ENCODE assay signal across 9 cellular contexts in genomic region chr1:27574871-27575831, GRCh38. TPM values are rescaled to one million over a fixed set of nuclear protein-coding genes. Genes with fewer than 3 reads are reported as not detected.
DNase-seq lines count a peak whose midpoint lies in the region; ATAC-seq, FAIRE-seq and TF ChIP-seq lines count a peak whose summit lies in the region.
"Had no signal": no experiment of that assay in that cellular context is flagged by ENCODE, and none has a peak within 500 bp of the region (broad histone marks: within the 10 kb centered on the region; RNA-seq: fewer than 3 reads in every experiment).

No MANE protein-coding gene starts in this region.

- no peak for TF ChIP-seq POLR2A in GM12892 (IDR thresholded peaks at IDR 0.05; ENCODE audit: low read depth, low read length)

- POLR2A ChIA-PET in AG04449 (lab: Yijun Ruan, JAX), result interaction anchor here (0.8 to 1.4 kb wide), 5 partner anchors 8 to 37 kb away, joined by 3 to 6 read pairs (median 4); partner anchors contain the start of gene AHDC1

- CTCF ChIA-PET in AG04449 (lab: Yijun Ruan, JAX), result interaction anchor here (0.6 to 27.5 kb wide), 11 partner anchors 9 to 279 kb away, joined by 3 to 689 read pairs (median 6); partner anchors contain the start of gene AHDC1

- FAIRE-seq in GM12892 (lab: Jason Lieb, UNC), result no peak
- FAIRE-seq: GM18507 had no signal

- DNase-seq in AG04449 (ENCODE audit: low read depth, low spot score), result no peak
- DNase-seq in LHCN-M2 (ENCODE audit: low read depth), result peak; percentile 71
- DNase-seq in anterior cingulate cortex (lab: John Stamatoyannopoulos, UW), result peak in 32 of 58 donors; percentile 24 to 71 (median 52)
- peak; percentile 86 to 94 (median 94) for DNase-seq in right cardiac atrium
- DNase-seq in retinal pigment epithelial cell (ENCODE audit: low read depth), result no peak
- DNase-seq in GM12892 (ENCODE audit: insufficient read length), result no peak
- no peak for DNase-seq in KG1 (lab: John Stamatoyannopoulos, UW)

- no peaks in the 10 kb centered on the region for H3K27me3 ChIP-seq in right cardiac atrium (ENCODE audit: control insufficient read depth, insufficient read depth)

- intact Hi-C loops in right cardiac atrium (cut with DNase I), result no loop called here

- H3K4me3 ChIP-seq in AG04449 (ENCODE audit: low read depth, low read length), result peak overlapping the region; percentile 34
- peak overlapping the region; percentile 59 for H3K4me3 ChIP-seq in right cardiac atrium (ENCODE audit: low read length)
- peak overlapping the region; percentile 26 for H3K4me3 ChIP-seq in retinal pigment epithelial cell (ENCODE audit: low read length)

- H3K9me3 ChIP-seq in right cardiac atrium (ENCODE audit: control insufficient read depth, low read length), result no peaks in the 10 kb centered on the region

- 7% methylated on average over 83 of the region's 83 CpGs for WGBS in right cardiac atrium

- ATAC-seq in right cardiac atrium (peak; percentile 73 to 79), HG03442 (IDR thresholded peaks at IDR 0.05; ENCODE audit: unreplicated experiment) (no peak)

- TF ChIP-seq CTCF in AG04449 (IDR thresholded peaks at IDR 0.05; ENCODE audit: insufficient read depth, low read length, missing control alignments), result peak; percentile 37
- peak; percentile 40 for TF ChIP-seq CTCF in retinal pigment epithelial cell (conservative IDR thresholded peaks at IDR 0.05; ENCODE audit: low read depth, low read length)

- peak overlapping the region; percentile 95 for H3K27ac ChIP-seq in right cardiac atrium (ENCODE audit: low read length)

- H3K4me1 ChIP-seq in right cardiac atrium (ENCODE audit: control insufficient read depth, insufficient read depth, low read length), result peaks cover 51% of the 10 kb centered on the region

RNA-seq across cellular contexts. Expression of gene AHDC1, which starts 28.8 kb away (rescaled TPM):
- total RNA-seq in LHCN-M2 (2014; rRNA removed), result 33.5 and 40.4 TPM in 2 replicates
- 37.3 TPM for polyA plus RNA-seq in LHCN-M2 (2012)
- 10 to 100 TPM; 40.4 to 53.5 (median 50.6) TPM for total RNA-seq in right cardiac atrium
- polyA plus RNA-seq in right cardiac atrium, result 26.3 TPM
- 2.8 TPM for polyA plus RNA-seq in GM12892 (2012; ENCODE audit: missing spikeins)

RNA-seq across cellular contexts. Expression of gene FGR, which starts 59.8 kb away (rescaled TPM):
- total RNA-seq in LHCN-M2 (2014; rRNA removed) (not detected in 2 replicates), right cardiac atrium (10 to 100 TPM in 1 of 4 donors, 1 to 10 TPM in 3; 3.2 to 12.6 (median 5.1) TPM)
- not detected for polyA plus RNA-seq in LHCN-M2 (2012)
- 3.5 TPM for polyA plus RNA-seq in right cardiac atrium
- polyA plus RNA-seq in GM12892 (2012; ENCODE audit: missing spikeins), result 43.6 TPM

Comparison
In these comparisons a context has a peak if more than half of its experiments do, and no peak if none do; other contexts are left out.
1. DNase-seq: peak in LHCN-M2 (single experiment), anterior cingulate cortex (32 of 58) and right cardiac atrium (3 of 3); none in AG04449 (single experiment), retinal pigment epithelial cell (single experiment), GM12892 (single experiment) and KG1 (single experiment).
2. Peak in every context shown above with its lines, with median percentiles within 50 percentile points of each other: H3K4me3 ChIP-seq.